8 cellular contexts compared by ENCODE assay signal in the genomic region with DNA sequence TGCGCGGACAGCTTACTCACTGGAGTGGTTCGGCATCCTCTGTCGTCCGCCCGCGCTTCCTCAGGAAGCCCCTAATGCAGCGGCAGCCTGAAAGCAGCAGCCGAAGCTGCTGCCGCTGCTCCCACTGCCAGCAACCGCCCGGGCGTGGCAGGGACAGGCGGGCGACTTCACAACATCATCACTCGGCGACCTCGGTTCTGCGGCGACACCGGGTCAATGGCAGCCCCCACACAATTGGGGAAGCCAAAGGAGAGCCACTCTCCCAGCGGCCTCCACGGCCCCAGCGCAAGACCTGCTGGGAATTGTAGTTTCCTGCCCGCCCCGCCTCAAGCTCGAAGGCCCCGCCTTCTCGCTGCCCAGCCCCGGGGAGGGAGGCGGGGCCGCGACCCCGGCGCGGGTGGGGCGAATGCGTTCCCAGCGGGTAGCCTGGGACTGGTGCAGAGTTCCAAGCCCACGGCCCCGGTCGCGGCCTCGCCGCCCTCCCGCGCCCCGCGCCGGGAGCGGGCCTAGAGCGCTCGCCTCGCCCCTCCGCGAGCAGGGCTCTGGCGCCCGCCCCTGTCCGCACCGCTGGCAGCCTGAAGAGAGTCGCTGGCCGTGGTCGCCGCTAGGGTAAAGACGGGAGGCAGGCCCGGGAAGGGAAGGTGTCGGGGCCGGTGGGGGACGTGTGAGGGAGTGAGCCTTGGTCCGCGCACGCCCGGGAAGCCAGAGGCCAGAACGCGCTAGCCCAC. TPM values are rescaled to one million over a fixed set of nuclear protein-coding genes. Genes with fewer than 3 reads are reported as not detected.
DNase-seq lines count a peak whose midpoint lies in the region; ATAC-seq and TF ChIP-seq lines count a peak whose summit lies in the region.

A gene with protein sequence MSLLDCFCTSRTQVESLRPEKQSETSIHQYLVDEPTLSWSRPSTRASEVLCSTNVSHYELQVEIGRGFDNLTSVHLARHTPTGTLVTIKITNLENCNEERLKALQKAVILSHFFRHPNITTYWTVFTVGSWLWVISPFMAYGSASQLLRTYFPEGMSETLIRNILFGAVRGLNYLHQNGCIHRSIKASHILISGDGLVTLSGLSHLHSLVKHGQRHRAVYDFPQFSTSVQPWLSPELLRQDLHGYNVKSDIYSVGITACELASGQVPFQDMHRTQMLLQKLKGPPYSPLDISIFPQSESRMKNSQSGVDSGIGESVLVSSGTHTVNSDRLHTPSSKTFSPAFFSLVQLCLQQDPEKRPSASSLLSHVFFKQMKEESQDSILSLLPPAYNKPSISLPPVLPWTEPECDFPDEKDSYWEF (plus strand): TSS at position 411 of the 728 bp plus-strand sequence. CDS start 3,101 bp downstream, outside the sequence.
A gene with protein sequence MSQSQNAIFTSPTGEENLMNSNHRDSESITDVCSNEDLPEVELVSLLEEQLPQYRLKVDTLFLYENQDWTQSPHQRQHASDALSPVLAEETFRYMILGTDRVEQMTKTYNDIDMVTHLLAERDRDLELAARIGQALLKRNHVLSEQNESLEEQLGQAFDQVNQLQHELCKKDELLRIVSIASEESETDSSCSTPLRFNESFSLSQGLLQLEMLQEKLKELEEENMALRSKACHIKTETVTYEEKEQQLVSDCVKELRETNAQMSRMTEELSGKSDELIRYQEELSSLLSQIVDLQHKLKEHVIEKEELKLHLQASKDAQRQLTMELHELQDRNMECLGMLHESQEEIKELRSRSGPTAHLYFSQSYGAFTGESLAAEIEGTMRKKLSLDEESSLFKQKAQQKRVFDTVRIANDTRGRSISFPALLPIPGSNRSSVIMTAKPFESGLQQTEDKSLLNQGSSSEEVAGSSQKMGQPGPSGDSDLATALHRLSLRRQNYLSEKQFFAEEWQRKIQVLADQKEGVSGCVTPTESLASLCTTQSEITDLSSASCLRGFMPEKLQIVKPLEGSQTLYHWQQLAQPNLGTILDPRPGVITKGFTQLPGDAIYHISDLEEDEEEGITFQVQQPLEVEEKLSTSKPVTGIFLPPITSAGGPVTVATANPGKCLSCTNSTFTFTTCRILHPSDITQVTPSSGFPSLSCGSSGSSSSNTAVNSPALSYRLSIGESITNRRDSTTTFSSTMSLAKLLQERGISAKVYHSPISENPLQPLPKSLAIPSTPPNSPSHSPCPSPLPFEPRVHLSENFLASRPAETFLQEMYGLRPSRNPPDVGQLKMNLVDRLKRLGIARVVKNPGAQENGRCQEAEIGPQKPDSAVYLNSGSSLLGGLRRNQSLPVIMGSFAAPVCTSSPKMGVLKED (minus strand): TSS at position 129 of the 728 bp plus-strand sequence. CDS start 30,951 bp downstream, outside the sequence.

- TF ChIP-seq CTCF in omental fat pad (IDR thresholded peaks at IDR 0.05) (no peak), testis (IDR thresholded peaks at IDR 0.05) (peak in 1 of 3 experiments; percentile 30)

- no peaks in the 10 kb centered on the region for H3K27me3 ChIP-seq in testis

- intact Hi-C loops in testis (cut with DNase I; ENCODE audit: low total_unique reads), result no loop called here

- peak within 1 kb of the TSS; percentile 91 to 96 for H3K27ac Mint-ChIP-seq in activated naive CD4-positive, alpha-beta T cell treated with anti-CD3 and anti-CD28 coated beads, Interleukin-2, amount 50 U/mL, for 72 hours

- DNase-seq in NCI-H1092 treated with DMSO at 0.1 percent for 48 hours (lab: John Stamatoyannopoulos, UW) (peak; percentile 84), SKM-1 (lab: John Stamatoyannopoulos, UW; ENCODE audit: unreplicated experiment) (peak; percentile 87), glomerular endothelial cell (ENCODE audit: extremely low read depth, low read depth, low spot score) (peak; percentile 34), omental fat pad (ENCODE audit: low spot score) (peak; percentile 76), testis (peak; percentile 98)
- DNase-seq in activated naive CD4-positive, alpha-beta T cell treated with anti-CD3 and anti-CD28 coated beads, Interleukin-2, amount 50 U/mL, for 72 hours (ENCODE audit: low spot score in 2 of 2), result peak; percentile 90 to 95

- H3K4me3 ChIP-seq in testis, result peak within 1 kb of the TSS; percentile 82 to 83

- no peaks in the 10 kb centered on the region for H3K9me3 ChIP-seq in testis

- no peaks in the 10 kb centered on the region for H3K4me1 ChIP-seq in testis

- WGBS in testis, 2 donors, result 1% methylated on average over 44 of the region's 75 CpGs; no CpG with 5 or more reads in 1 of the 2 donors

- H3K36me3 Mint-ChIP-seq in activated naive CD4-positive, alpha-beta T cell treated with anti-CD3 and anti-CD28 coated beads, Interleukin-2, amount 50 U/mL, for 72 hours, result peaks cover 11 to 18% of the 10 kb centered on the region in 2 donors

- ATAC-seq in HG02610 (IDR thresholded peaks at IDR 0.05; ENCODE audit: unreplicated experiment) (peak; percentile 97), omental fat pad (ENCODE audit: low FRiP score) (peak; percentile 99)
- ATAC-seq in activated naive CD4-positive, alpha-beta T cell treated with anti-CD3 and anti-CD28 coated beads, Interleukin-2, amount 50 U/mL, for 72 hours, result peak; percentile 91 to 93

- peak; percentile 82 for TF ChIP-seq POLR2A in GM10847 (IDR thresholded peaks at IDR 0.05; ENCODE audit: extremely low read depth, insufficient read length)
- peak; percentile 16 for TF ChIP-seq POLR2A in testis (IDR thresholded peaks at IDR 0.05)

- no peaks in the 10 kb centered on the region for H3K36me3 ChIP-seq in testis (ENCODE audit: low read depth, missing control alignments)

- H3K27ac ChIP-seq in testis, result peak within 1 kb of the TSS; percentile 77 to 82

- no peaks in the 10 kb centered on the region for H3K9me3 Mint-ChIP-seq in activated naive CD4-positive, alpha-beta T cell treated with anti-CD3 and anti-CD28 coated beads, Interleukin-2, amount 50 U/mL, for 72 hours

RNA-seq across cellular contexts. Expression of the first gene that starts in this region (rescaled TPM):
- total RNA-seq in activated naive CD4-positive, alpha-beta T cell treated with anti-CD3 and anti-CD28 coated beads, Interleukin-2, amount 50 U/mL, for 72 hours, result 10 to 100 TPM; 12.6 to 21.2 TPM
- total RNA-seq in glomerular endothelial cell (17.0 and 25.0 TPM in 2 replicates), omental fat pad (10 to 100 TPM; 13.0 to 38.3 (median 29.3) TPM), testis (10 to 100 TPM; 30.5 to 33.2 TPM)
- 29.9 TPM for polyA plus RNA-seq in testis (ENCODE audit: insufficient read depth, low read depth, low replicate concordance)

RNA-seq across cellular contexts. Expression of the second gene that starts in this region (rescaled TPM):
- 10 to 100 TPM; 11.2 to 21.8 TPM for total RNA-seq in activated naive CD4-positive, alpha-beta T cell treated with anti-CD3 and anti-CD28 coated beads, Interleukin-2, amount 50 U/mL, for 72 hours
- total RNA-seq in glomerular endothelial cell (28.3 and 32.0 TPM in 2 replicates), omental fat pad (10 to 100 TPM; 37.9 to 73.0 (median 52.9) TPM), testis (10 to 100 TPM; 15.7 to 16.7 TPM)
- polyA plus RNA-seq in testis (ENCODE audit: insufficient read depth, low read depth, low replicate concordance), result 13.7 TPM

Comparison
In these comparisons a context has a peak if more than half of its experiments do, and no peak if none do; other contexts are left out.
1. Peak in every context shown above with its lines: DNase-seq, ATAC-seq, H3K4me3 ChIP-seq and H3K27ac ChIP-seq.
2. DNase-seq: peak in every context shown above with its lines; median percentile 98 in testis; 92 in activated naive CD4-positive, alpha-beta T cell treated with anti-CD3 and anti-CD28 coated beads, Interleukin-2, amount 50 U/mL, for 72 hours; 87 in SKM-1; 84 in NCI-H1092 treated with DMSO at 0.1 percent for 48 hours; 76 in omental fat pad; 34 in glomerular endothelial cell.